1 cellular context compared by ENCODE assay signal in the genomic region with DNA sequence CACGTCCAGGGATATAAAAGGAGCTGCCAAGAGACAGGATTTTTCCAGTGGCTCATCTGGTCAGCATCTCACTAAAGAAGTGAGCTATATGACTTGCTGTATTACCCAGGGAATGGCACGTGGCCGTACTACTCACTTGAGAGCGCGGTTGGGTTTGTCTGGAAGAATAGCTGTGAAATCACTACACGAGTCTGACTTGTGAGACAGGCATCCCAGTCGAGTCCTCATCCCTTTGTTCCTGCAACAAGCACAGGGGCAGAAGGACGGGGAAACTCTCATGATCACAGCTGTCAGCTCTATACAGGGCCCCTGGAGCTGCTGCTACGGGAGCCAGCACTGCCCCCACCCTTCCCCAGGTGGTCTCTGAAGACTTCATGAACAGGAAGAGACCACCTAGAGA.
TF ChIP-seq lines count a peak whose summit lies in the region.

No MANE protein-coding gene starts in this region.

TF ChIP-seq in IMR-90, 13 proteins besides CTCF, POLR2A, EP300 and RAD21:
- TF ChIP-seq MXI1 (IDR thresholded peaks at IDR 0.05; ENCODE audit: borderline replicate concordance, low read depth, low read length), result no peak
- TF ChIP-seq NFE2L2 (IDR thresholded peaks at IDR 0.05; ENCODE audit: low read depth, low read length), result no peak
- no peak for TF ChIP-seq CHD1 (IDR thresholded peaks at IDR 0.05; ENCODE audit: low read depth, low read length)
- no peak for TF ChIP-seq MAZ (IDR thresholded peaks at IDR 0.05; ENCODE audit: borderline replicate concordance, low read depth, low read length)
- no peak for TF ChIP-seq FOS (IDR thresholded peaks at IDR 0.05; ENCODE audit: low read depth, low read length)
- no peak for TF ChIP-seq SMC3 (IDR thresholded peaks at IDR 0.05; ENCODE audit: low read depth, low read length)
- no peak for TF ChIP-seq RFX5 (IDR thresholded peaks at IDR 0.05; ENCODE audit: low read depth, low read length)
- TF ChIP-seq BHLHE40 (IDR thresholded peaks at IDR 0.05; ENCODE audit: low read depth, low read length), result no peak
- TF ChIP-seq ELK1 (IDR thresholded peaks at IDR 0.05; ENCODE audit: borderline replicate concordance, low read depth, low read length), result no peak
- no peak for TF ChIP-seq USF2 (IDR thresholded peaks at IDR 0.05; ENCODE audit: low read depth, low read length)
- TF ChIP-seq CEBPB (IDR thresholded peaks at IDR 0.05; ENCODE audit: low read depth, low read length), result no peak
- TF ChIP-seq MAFK (IDR thresholded peaks at IDR 0.05; ENCODE audit: low read depth, low read length), result no peak
- no peak for TF ChIP-seq RCOR1 (IDR thresholded peaks at IDR 0.05; ENCODE audit: insufficient replicate concordance, low read length)
